Comparison of ENCODE assay signal across 1 cellular context in genomic region chr1:110347182-110347893, GRCh38.
TF ChIP-seq lines count a peak whose summit lies in the region.

No MANE protein-coding gene starts in this region.

TF ChIP-seq in WTC11, 78 proteins besides CTCF, POLR2A, EP300 and RAD21 (continued from another document):
- TF ChIP-seq JUN (CRISPR knock-in tag; IDR thresholded peaks at IDR 0.05) (no peak), TEAD4 (CRISPR knock-in tag; IDR thresholded peaks at IDR 0.05) (no peak), JAZF1 (CRISPR knock-in tag; IDR thresholded peaks at IDR 0.05) (no peak), ZNF512 (CRISPR knock-in tag; IDR thresholded peaks at IDR 0.05; ENCODE audit: borderline replicate concordance) (no peak), PRRX2 (CRISPR knock-in tag; IDR thresholded peaks at IDR 0.05) (no peak), NFATC4 (CRISPR knock-in tag; IDR thresholded peaks at IDR 0.05) (no peak), ZNF219 (CRISPR knock-in tag; IDR thresholded peaks at IDR 0.05; ENCODE audit: borderline replicate concordance) (no peak), E2F5 (CRISPR knock-in tag; IDR thresholded peaks at IDR 0.05) (no peak)
